8 cellular contexts compared by ENCODE assay signal in the genomic region with DNA sequence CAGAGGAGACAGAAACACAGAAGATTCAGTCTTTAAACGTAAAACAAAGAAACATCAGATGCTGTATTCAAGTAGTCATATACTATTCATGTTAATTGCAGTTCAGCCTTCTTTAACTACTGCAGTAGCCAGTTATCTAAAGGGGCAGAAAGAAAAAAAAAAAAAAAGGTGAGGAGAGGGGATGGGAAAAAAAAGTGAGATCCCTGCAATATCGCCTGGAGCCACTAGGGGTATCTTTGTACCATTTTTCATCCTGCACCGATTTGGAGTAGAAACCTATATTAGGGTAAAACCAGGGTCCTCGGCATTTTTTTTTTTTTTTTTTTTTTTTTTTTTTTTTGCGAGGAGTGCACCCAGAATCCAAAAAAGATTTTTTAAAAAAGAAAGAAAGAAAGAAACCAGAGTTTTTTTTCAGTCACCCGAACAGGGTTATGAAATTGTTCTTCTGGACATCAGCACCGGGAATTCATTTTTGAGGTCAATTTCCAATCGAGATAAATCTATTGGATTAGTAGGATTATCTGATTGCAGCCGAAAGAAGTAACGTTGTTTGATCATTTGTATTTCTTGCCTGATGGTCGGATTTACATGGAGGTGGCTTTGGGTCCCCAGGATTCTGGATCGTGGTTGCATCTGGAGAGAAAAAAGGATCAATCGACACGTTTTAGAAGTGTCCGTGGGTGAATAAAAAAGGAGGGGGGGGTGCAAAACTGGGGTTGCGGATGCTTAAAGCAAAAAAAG.
DNase-seq lines count a peak whose midpoint lies in the region; ATAC-seq and TF ChIP-seq lines count a peak whose summit lies in the region.

No MANE protein-coding gene starts in this region.

- H4K91ac ChIP-seq in trophoblast cell (ENCODE audit: low read depth, low read length): no peak overlapping the region

- H3K79me2 ChIP-seq in trophoblast cell (ENCODE audit: control insufficient read depth, insufficient read depth, low read length, poor library complexity): no peaks in the 10 kb centered on the region

- H3K18ac ChIP-seq in trophoblast cell (ENCODE audit: low read length): no peak overlapping the region

- H2AFZ ChIP-seq in trophoblast cell (ENCODE audit: insufficient read depth, low read length, poor library complexity): no peak overlapping the region

- H3K4me1 ChIP-seq in gastroesophageal sphincter (peaks cover 0 to 5% (median 0%) of the 10 kb centered on the region in 3 donors), trophoblast cell (ENCODE audit: control insufficient read depth in 1 of 2, insufficient read depth in 2 of 2, low read length in 2 of 2) (peaks cover 0 to 3% of the 10 kb centered on the region in 2 experiments)

- no peak overlapping the region for H4K8ac ChIP-seq in trophoblast cell (ENCODE audit: low read depth, low read length)

- DNase-seq in DMS114 treated with DMSO at 0.1 percent for 48 hours (lab: John Stamatoyannopoulos, UW; ENCODE audit: unreplicated experiment): peak; percentile 6
- peak; percentile 73 for DNase-seq in SK-N-MC (ENCODE audit: low read depth, low spot score)
- peak; percentile 8 to 54 for DNase-seq in trophoblast cell
- no peak for DNase-seq in AML-193 (lab: John Stamatoyannopoulos, UW)

- no peak overlapping the region for H3K23ac ChIP-seq in trophoblast cell (ENCODE audit: low read length)

- 5 to 18% methylated on average over 5 to 15 of the region's 16 CpGs for WGBS in gastroesophageal sphincter (ENCODE audit: low coverage in 1 of 2), 2 donors
- WGBS in trophoblast cell (ENCODE audit: extremely low coverage, insufficient coverage, insufficient read length): no CpG with 5 or more reads among the region's 16 CpGs

- H3K27ac ChIP-seq in SK-N-MC: no peak overlapping the region
- no peak overlapping the region for H3K27ac ChIP-seq in gastroesophageal sphincter
- no peak overlapping the region for H3K27ac ChIP-seq in trophoblast cell (ENCODE audit: low read depth, low read length)

- no peaks in the 10 kb centered on the region for H3K9me3 ChIP-seq in SK-N-MC (ENCODE audit: low read depth, low read length)
- H3K9me3 ChIP-seq in gastroesophageal sphincter: no peaks in the 10 kb centered on the region
- no peaks in the 10 kb centered on the region for H3K9me3 ChIP-seq in trophoblast cell (ENCODE audit: insufficient read depth, low read depth, low read length)

- H3K9ac ChIP-seq in SK-N-MC (ENCODE audit: insufficient read length): peak overlapping the region; percentile 69
- H3K9ac ChIP-seq in trophoblast cell (ENCODE audit: low read length): no peak overlapping the region

- H2AK5ac ChIP-seq in trophoblast cell (ENCODE audit: low read length): no peak overlapping the region

- H3K4me2 ChIP-seq in trophoblast cell (ENCODE audit: low read length): peak overlapping the region; percentile 93

- no peaks in the 10 kb centered on the region for H3K27me3 ChIP-seq in gastroesophageal sphincter
- H3K27me3 ChIP-seq in trophoblast cell (ENCODE audit: insufficient read depth, low read length): peaks cover 8% of the 10 kb centered on the region

- no peak overlapping the region for H2BK12ac ChIP-seq in trophoblast cell (ENCODE audit: low read length)

- no peak overlapping the region for H3K14ac ChIP-seq in trophoblast cell (ENCODE audit: low read length)

- no peak overlapping the region for H4K12ac ChIP-seq in trophoblast cell (ENCODE audit: low read depth, low read length)

- H2BK5ac ChIP-seq in trophoblast cell (ENCODE audit: low read depth, low read length, poor library complexity): no peak overlapping the region

- H3K4me3 ChIP-seq in SK-N-MC (peak overlapping the region; percentile 89), gastroesophageal sphincter (peak overlapping the region; percentile 41 to 50), trophoblast cell (ENCODE audit: low read depth, low read length) (no peak overlapping the region)

- H3K36me3 ChIP-seq in SK-N-MC (ENCODE audit: insufficient read depth, low read length): no peaks in the 10 kb centered on the region
- H3K36me3 ChIP-seq in gastroesophageal sphincter: no peaks in the 10 kb centered on the region
- H3K36me3 ChIP-seq in trophoblast cell (ENCODE audit: control insufficient read depth in 1 of 2, insufficient read depth in 2 of 2, low read length in 2 of 2): no peaks in the 10 kb centered on the region

- ATAC-seq in HG03342 (IDR thresholded peaks at IDR 0.05; ENCODE audit: unreplicated experiment): peak; percentile 62
- no peak for ATAC-seq in gastroesophageal sphincter
- no peak for ATAC-seq in HG03354 (IDR thresholded peaks at IDR 0.05; ENCODE audit: poor library complexity, severe bottlenecking, unreplicated experiment)
- no peak for ATAC-seq in activated CD4-positive, CD25-positive, alpha-beta regulatory T cell treated with anti-CD3 and anti-CD28 coated beads, Interleukin-2, amount 50 U/mL, for 24 hours

- TF ChIP-seq EP300 in gastroesophageal sphincter (IDR thresholded peaks at IDR 0.05): no peak

- H2BK120ac ChIP-seq in trophoblast cell (ENCODE audit: insufficient read depth, low read length, poor library complexity): no peak overlapping the region

- no peaks in the 10 kb centered on the region for H3K79me1 ChIP-seq in trophoblast cell (ENCODE audit: low read length)

- no peak overlapping the region for H3K4ac ChIP-seq in trophoblast cell (ENCODE audit: low read depth, low read length)

- no peak for TF ChIP-seq POLR2A in gastroesophageal sphincter (IDR thresholded peaks at IDR 0.05)

- peak; percentile 54 to 66 (median 58) for TF ChIP-seq CTCF in gastroesophageal sphincter (IDR thresholded peaks at IDR 0.05)

Comparison
In these comparisons a context has a peak if more than half of its experiments do, and no peak if none do; other contexts are left out.
1. DNase-seq: peak in DMS114 treated with DMSO at 0.1 percent for 48 hours (single experiment), SK-N-MC (single experiment) and trophoblast cell (2 of 2); none in AML-193 (0 of 2).